In genomic region chr9:130173462-130173876, GRCh38 we compare ENCODE assay signal across 8 cellular contexts. TPM values are rescaled to one million over a fixed set of nuclear protein-coding genes. Genes with fewer than 3 reads are reported as not detected.
DNase-seq lines count a peak whose midpoint lies in the region; ATAC-seq and TF ChIP-seq lines count a peak whose summit lies in the region.

No MANE protein-coding gene starts in this region.

- peaks cover 10% of the 10 kb centered on the region for H3K4me1 Mint-ChIP-seq in T-helper 17 cell

- DNase-seq in Daoy (ENCODE audit: low read depth) (peak; percentile 18), T-helper 17 cell (no peak), fibroblast of mammary gland (ENCODE audit: low read depth) (peak; percentile 25), psoas muscle (no peak), NCI-H1436 (lab: John Stamatoyannopoulos, UW) (no peak)

- H3K9me3 ChIP-seq in T-helper 17 cell (ENCODE audit: control insufficient read depth, low read length, poor library complexity, severe bottlenecking), result no peaks in the 10 kb centered on the region
- H3K9me3 ChIP-seq in psoas muscle, result no peaks in the 10 kb centered on the region

- no peak for ATAC-seq in T-helper 17 cell
- no peak for ATAC-seq in psoas muscle
- no peak for ATAC-seq in GM18520 (IDR thresholded peaks at IDR 0.05; ENCODE audit: unreplicated experiment)
- ATAC-seq in HG02885 (IDR thresholded peaks at IDR 0.05; ENCODE audit: poor library complexity, unreplicated experiment), result no peak
- ATAC-seq in HG03025 (IDR thresholded peaks at IDR 0.05; ENCODE audit: low FRiP score, unreplicated experiment), result no peak

- peaks cover 0 to 14% (median 12%) of the 10 kb centered on the region in 3 donors for H3K27me3 ChIP-seq in psoas muscle (ENCODE audit: insufficient read depth in 3 of 3, low read length in 2 of 3)

- intact Hi-C loops in psoas muscle (cut with DNase I), result no loop called here

- H3K36me3 Mint-ChIP-seq in T-helper 17 cell (ENCODE audit: low read depth), result no peaks in the 10 kb centered on the region

- H3K27ac ChIP-seq in psoas muscle, result no peak overlapping the region

- peak overlapping the region; percentile 59 for H3K4me3 ChIP-seq in fibroblast of mammary gland (ENCODE audit: control insufficient read depth, low read depth, low read length)
- H3K4me3 ChIP-seq in psoas muscle, result peak overlapping the region; percentile 64

- no peaks in the 10 kb centered on the region for H3K36me3 ChIP-seq in psoas muscle (ENCODE audit: insufficient read depth in 1 of 2, low read depth in 1 of 2)

- peaks cover 5% of the 10 kb centered on the region for H3K4me1 ChIP-seq in psoas muscle

- TF ChIP-seq CTCF in fibroblast of mammary gland (conservative IDR thresholded peaks at IDR 0.05; ENCODE audit: control insufficient read depth, insufficient read depth, low read depth, low read length) (no peak), psoas muscle (IDR thresholded peaks at IDR 0.05) (no peak)

- peak overlapping the region; percentile 84 for H3K4me3 Mint-ChIP-seq in T-helper 17 cell

- peaks cover 13% of the 10 kb centered on the region for H3K27me3 Mint-ChIP-seq in T-helper 17 cell

- WGBS in psoas muscle, 3 donors, result 46 to 56% (median 47%) methylated on average over 8 of the region's 8 CpGs

- H3K27ac Mint-ChIP-seq in T-helper 17 cell, result no peak overlapping the region

RNA-seq across cellular contexts. Expression of gene NCS1, which starts 1.3 kb away (rescaled TPM):
- 40.7 and 49.6 TPM in 2 replicates for total RNA-seq in Daoy (2014; rRNA removed; shearing (Covaris generic))
- total RNA-seq in T-helper 17 cell, result under 1 TPM; 0.12 to 0.31 TPM
- total RNA-seq in psoas muscle, result 1 to 10 TPM; 2.9 to 7.5 (median 3.8) TPM
- 1 to 10 TPM; 3.6 to 5.0 (median 3.8) TPM for polyA plus RNA-seq in psoas muscle

Comparison
In these comparisons a context has a peak if more than half of its experiments do, and no peak if none do; other contexts are left out.
1. DNase-seq: peak in Daoy (single experiment) and fibroblast of mammary gland (single experiment); none in T-helper 17 cell (0 of 3), psoas muscle (0 of 2) and NCI-H1436 (single experiment).